Comparison of ENCODE assay signal across 1 cellular context in genomic region chr6:168410554-168411011, GRCh38.
TF ChIP-seq lines count a peak whose summit lies in the region.

No MANE protein-coding gene starts in this region.

TF ChIP-seq in HepG2, 621 proteins besides CTCF, POLR2A, EP300 and RAD21 (continued from another document):
- TF ChIP-seq NFAT5 (CRISPR knock-in tag; IDR thresholded peaks at IDR 0.05), result no peak
